Comparison of ENCODE assay signal across 9 cellular contexts in the genomic region with DNA sequence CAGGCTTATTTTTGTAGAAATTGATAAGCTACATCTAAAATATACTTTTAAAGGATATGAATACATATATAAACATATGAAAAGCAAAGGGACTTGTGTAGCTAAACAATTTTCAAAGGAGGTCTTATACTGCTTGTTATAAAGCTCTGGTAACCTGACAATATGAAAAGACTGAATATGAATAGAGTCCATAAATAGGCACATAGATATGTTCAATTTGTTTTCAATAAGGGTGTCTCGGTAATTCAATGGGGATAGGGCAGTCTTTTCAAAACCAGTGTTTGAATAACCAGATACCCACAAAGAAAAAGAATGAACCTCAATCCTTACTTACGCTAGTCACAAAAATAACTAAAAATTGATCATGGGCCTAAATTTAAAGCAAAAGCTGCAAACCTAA. TPM values are rescaled to one million over a fixed set of nuclear protein-coding genes. Genes with fewer than 3 reads are reported as not detected.
"Had no signal": no experiment of that assay in that cellular context is flagged by ENCODE, and none has a peak within 500 bp of the region (broad histone marks: within the 10 kb centered on the region; RNA-seq: fewer than 3 reads in every experiment).

No MANE protein-coding gene starts in this region.

- ATAC-seq: HepG2, K562 had no signal

- H3K4me3 Mint-ChIP-seq: IgD-negative memory B cell had no signal

- H3K9ac ChIP-seq: KMS-11 had no signal

- H3K4me3 ChIP-seq: K562 had no signal

- H3K27me3 Mint-ChIP-seq: IgD-negative memory B cell had no signal

- DNase-seq: IMR-90, KBM-7, KG1 had no signal

- H3K4me1 Mint-ChIP-seq: IgD-negative memory B cell had no signal

- FAIRE-seq: HepG2, HTR-8/SVneo, K562 had no signal

- H3K27ac ChIP-seq: HL-60, KMS-11 had no signal

- H3K27ac Mint-ChIP-seq: IgD-negative memory B cell had no signal

- H3K4me2 ChIP-seq: KMS-11 had no signal

RNA-seq across cellular contexts. Expression of gene MAP3K5, which starts 9.3 kb away (rescaled TPM):
- total RNA-seq: HepG2 had no signal
- polyA plus RNA-seq: HepG2 had no signal
